ENCODE assay signal across 2 cellular contexts in genomic region chr16:70659546-70659945, GRCh38.
TF ChIP-seq lines count a peak whose summit lies in the region.

No MANE protein-coding gene starts in this region.

TF ChIP-seq in IMR-90, 13 proteins besides CTCF, POLR2A, EP300 and RAD21:
- no peak for TF ChIP-seq MAFK (IDR thresholded peaks at IDR 0.05; ENCODE audit: low read depth, low read length)
- no peak for TF ChIP-seq MXI1 (IDR thresholded peaks at IDR 0.05; ENCODE audit: borderline replicate concordance, low read depth, low read length)
- no peak for TF ChIP-seq USF2 (IDR thresholded peaks at IDR 0.05; ENCODE audit: low read depth, low read length)
- no peak for TF ChIP-seq FOS (IDR thresholded peaks at IDR 0.05; ENCODE audit: low read depth, low read length)
- no peak for TF ChIP-seq MAZ (IDR thresholded peaks at IDR 0.05; ENCODE audit: borderline replicate concordance, low read depth, low read length)

TF ChIP-seq in K562, 482 proteins besides CTCF, POLR2A, EP300 and RAD21:
- TF ChIP-seq C11orf30 (IDR thresholded peaks at IDR 0.05; ENCODE audit: low read depth) (no peak), NR2C1 (IDR thresholded peaks at IDR 0.05) (peak; percentile 84), NR2C1 (tag; IDR thresholded peaks at IDR 0.05) (peak; percentile 60), PREB (CRISPR knock-in tag; IDR thresholded peaks at IDR 0.05) (no peak), GABPB1 (CRISPR knock-in tag; IDR thresholded peaks at IDR 0.05) (peak; percentile 50; the same call in 1 of the 2 replicates), SLC30A9 (CRISPR knock-in tag; IDR thresholded peaks at IDR 0.05) (no peak), NR2C2 (CRISPR knock-in tag; IDR thresholded peaks at IDR 0.05) (peak; percentile 82), NR2C2 (tag; IDR thresholded peaks at IDR 0.05) (no peak), SAFB2 (IDR thresholded peaks at IDR 0.05; ENCODE audit: borderline replicate concordance, low read depth, low read length, severe bottlenecking) (no peak), THRAP3 (IDR thresholded peaks at IDR 0.05; ENCODE audit: borderline replicate concordance) (no peak)
